Comparison of ENCODE assay signal across 8 cellular contexts in the genomic region with DNA sequence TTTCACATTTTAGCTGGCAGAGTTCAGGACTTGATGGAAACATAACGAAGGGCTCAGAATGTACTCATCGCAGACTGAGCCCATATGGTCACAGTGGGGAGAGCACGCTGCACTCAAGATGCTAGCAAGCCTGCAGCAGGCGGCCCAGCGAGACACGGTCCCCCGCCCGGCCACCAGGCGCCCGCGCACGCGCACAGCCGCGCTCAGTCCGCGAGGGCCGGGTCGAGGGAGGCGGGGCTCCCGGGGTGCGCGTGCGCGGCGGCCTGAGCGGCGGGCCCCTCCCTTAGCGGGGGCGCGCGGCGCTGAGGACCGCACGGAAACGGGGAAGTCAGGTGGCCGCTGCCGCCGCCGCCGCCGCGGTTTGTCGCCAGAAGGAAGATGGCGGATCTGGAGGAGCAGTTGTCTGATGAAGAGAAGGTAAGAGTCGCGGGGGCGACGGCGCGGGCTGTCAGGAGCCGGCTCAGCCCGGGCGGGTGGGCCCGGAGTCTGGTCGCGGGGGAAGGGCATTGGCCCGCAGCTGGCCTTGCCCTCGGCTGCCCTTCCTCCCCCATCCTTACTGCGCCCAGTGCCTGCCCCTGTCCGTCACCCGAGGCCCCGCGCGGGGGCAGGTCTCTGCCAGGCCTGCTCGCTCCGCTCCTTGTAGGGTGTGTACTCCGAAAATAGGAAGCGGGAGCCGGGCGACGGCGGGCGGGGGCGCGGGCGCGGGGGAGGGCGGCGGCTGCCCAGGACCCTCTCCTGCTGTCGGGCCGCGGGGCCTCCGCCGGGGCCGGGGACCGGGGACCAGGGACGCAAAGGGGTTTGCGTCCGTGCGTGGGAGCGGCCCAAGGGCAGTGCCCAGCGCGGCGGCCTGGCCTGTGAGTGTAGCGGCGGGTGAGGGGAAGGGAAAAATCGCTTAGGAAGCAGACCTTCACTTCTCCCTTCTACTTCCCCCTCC. TPM values are rescaled to one million over a fixed set of nuclear protein-coding genes. Genes with fewer than 3 reads are reported as not detected.
DNase-seq lines count a peak whose midpoint lies in the region; ATAC-seq and TF ChIP-seq lines count a peak whose summit lies in the region.

A gene (plus strand): TSS at position 354 of the 934 bp plus-strand sequence. CDS start 25 bp downstream, at position 379.

- DNase-seq in DMS79 (lab: John Stamatoyannopoulos, UW) (peak; percentile 91), PC-3 (peak; percentile 94), activated T-cell treated with anti-CD3 and anti-CD28 coated beads for 48 hours (ENCODE audit: low read depth) (peak; percentile 96), epithelial cell of prostate (ENCODE audit: low read depth, low spot score) (peak; percentile 36)
- DNase-seq in Jurkat, Clone E6-1 (ENCODE audit: low read depth, low spot score): peak; percentile 71
- peak; percentile 86 to 88 for DNase-seq in stimulated activated CD8-positive, alpha-beta memory T cell treated with anti-CD3 and anti-CD28 coated beads, Interleukin-4, amount 100 ng/mL, for 4 hours (ENCODE audit: low read depth in 2 of 2, low spot score in 1 of 2)

- intact Hi-C loops in PC-3 (cut with micrococcal nuclease): loop anchor here (1.0 kb wide), 1 partner anchor 51 kb away; no protein-coding TSS in a partner anchor

- ATAC-seq in GM21717 (IDR thresholded peaks at IDR 0.05; ENCODE audit: unreplicated experiment) (peak; percentile 90), PC-3 (peak; percentile 89)

- BruUV-seq in PC-3 (replicated peaks; lab: Mats Ljungman, UMichigan): no TSS peak

- peaks cover 50% of the 10 kb centered on the region for H3K79me2 ChIP-seq in PC-3 (ENCODE audit: low read length)

- peak within 1 kb of the TSS; percentile 75 for H3K9ac ChIP-seq in PC-3 (ENCODE audit: low read length)
- H3K9ac ChIP-seq in mucosa of rectum (ENCODE audit: low read depth in 1 of 2, low read length in 2 of 2): peak within 1 kb of the TSS; percentile 89 to 90

- no peaks in the 10 kb centered on the region for H3F3A ChIP-seq in PC-3 (ENCODE audit: low read length, unreplicated experiment)

- TF ChIP-seq CTCF in PC-3 (conservative IDR thresholded peaks at IDR 0.05; ENCODE audit: low read depth, low read length): no peak

- H3K4me2 ChIP-seq in PC-3 (ENCODE audit: low read length): peak within 1 kb of the TSS; percentile 90

- H3K9me3 ChIP-seq in PC-3 (ENCODE audit: low read length) (no peaks in the 10 kb centered on the region), mucosa of rectum (ENCODE audit: control insufficient read depth in 2 of 2, low read length in 2 of 2) (no peaks in the 10 kb centered on the region)

- H3K9me2 ChIP-seq in PC-3 (replicated peaks; ENCODE audit: low read length): no peaks in the 10 kb centered on the region

- POLR2A ChIA-PET in PC-3 (lab: Charles Lee; ENCODE audit: unreplicated experiment): no interaction called here

- H3K27me3 ChIP-seq in PC-3 (ENCODE audit: low read length) (no peaks in the 10 kb centered on the region), mucosa of rectum (ENCODE audit: control insufficient read depth in 2 of 2, insufficient read depth in 2 of 2, low read length in 2 of 2) (no peaks in the 10 kb centered on the region)

- H3K27ac ChIP-seq in PC-3 (ENCODE audit: low read length) (peak within 1 kb of the TSS; percentile 63), epithelial cell of prostate (peak within 1 kb of the TSS; percentile 80), mucosa of rectum (ENCODE audit: low read depth in 2 of 2, low read length in 2 of 2) (peak within 1 kb of the TSS; percentile 95 to 96)

- CTCF ChIA-PET in PC-3 (lab: Charles Lee): no interaction called here

- peak within 1 kb of the TSS; percentile 75 for H2AFZ ChIP-seq in PC-3 (ENCODE audit: low read length)

- H3K4me1 ChIP-seq in PC-3 (ENCODE audit: insufficient read depth, low read length) (peaks cover 16% of the 10 kb centered on the region), mucosa of rectum (ENCODE audit: control insufficient read depth in 2 of 2, insufficient read depth in 2 of 2, low read length in 2 of 2) (peaks cover 4 to 16% of the 10 kb centered on the region in 2 donors)

- H3K4me3 ChIP-seq in Jurkat, Clone E6-1 (ENCODE audit: low read length): peak within 1 kb of the TSS; percentile 85
- peak within 1 kb of the TSS; percentile 88 for H3K4me3 ChIP-seq in PC-3 (ENCODE audit: low read length)
- peak within 1 kb of the TSS; percentile 85 to 97 for H3K4me3 ChIP-seq in mucosa of rectum (ENCODE audit: low read length in 2 of 2)

- H3K36me3 ChIP-seq in PC-3 (ENCODE audit: low read depth, low read length) (no peaks in the 10 kb centered on the region), mucosa of rectum (ENCODE audit: control insufficient read depth in 2 of 2, insufficient read depth in 2 of 2, low read length in 2 of 2) (no peaks in the 10 kb centered on the region)

- H4K20me1 ChIP-seq in PC-3 (ENCODE audit: low read length): peaks cover 28% of the 10 kb centered on the region

RNA-seq across cellular contexts. Expression of the gene that starts here (rescaled TPM):
- polyA plus RNA-seq in Jurkat, Clone E6-1 (2012; ENCODE audit: insufficient read depth, insufficient read length): 73.1 TPM
- total RNA-seq in PC-3 (2014; rRNA removed): 27.7 and 57.7 TPM in 2 replicates

Comparison
In these comparisons a context has a peak if more than half of its experiments do, and no peak if none do; other contexts are left out.
1. Peak in every context shown above with its lines: DNase-seq, ATAC-seq, H3K4me3 ChIP-seq and H3K27ac ChIP-seq.
2. DNase-seq: peak in every context shown above with its lines; median percentile 96 in activated T-cell treated with anti-CD3 and anti-CD28 coated beads for 48 hours; 94 in PC-3; 91 in DMS79; 87 in stimulated activated CD8-positive, alpha-beta memory T cell treated with anti-CD3 and anti-CD28 coated beads, Interleukin-4, amount 100 ng/mL, for 4 hours; 71 in Jurkat, Clone E6-1; 36 in epithelial cell of prostate.